Comparison of ENCODE assay signal across 26 cellular contexts in the genomic region with DNA sequence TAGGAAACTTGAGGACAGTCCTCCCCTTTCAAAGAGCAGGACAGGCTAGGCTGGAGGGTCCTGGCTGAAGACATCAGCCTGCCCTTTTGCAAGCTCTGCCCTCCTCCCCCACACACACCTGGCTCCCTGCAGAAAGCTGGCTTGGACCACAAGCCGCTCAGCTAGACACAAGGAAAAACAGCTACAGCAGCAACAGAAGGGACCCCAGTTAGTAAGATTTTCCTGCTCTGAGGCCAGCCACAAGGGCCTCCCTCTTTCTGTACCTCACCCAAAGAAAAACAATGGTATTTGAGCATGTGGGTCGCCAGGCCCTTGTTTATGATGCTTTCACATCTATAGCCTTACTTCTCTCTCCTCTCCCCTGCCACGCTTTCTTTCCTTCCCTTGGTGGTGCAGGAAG. TPM values are rescaled to one million over a fixed set of nuclear protein-coding genes. Genes with fewer than 3 reads are reported as not detected.
"Had no signal": no experiment of that assay in that cellular context is flagged by ENCODE, and none has a peak within 500 bp of the region (broad histone marks: within the 10 kb centered on the region; RNA-seq: fewer than 3 reads in every experiment).

No MANE protein-coding gene starts in this region.

- H3K27me3 ChIP-seq: colonic mucosa, dorsolateral prefrontal cortex, right lobe of liver, upper lobe of right lung had no signal

- H3K27ac Mint-ChIP-seq: natural killer cell treated with Interleukin-12 subunit alpha and Interleukin-12 subunit beta and Interleukin-15 and Interleukin-18, amount 100 ng/mL, for 72 hours; stimulated activated naive CD8-positive, alpha-beta T cell treated with anti-CD3 and anti-CD28 coated beads, Interleukin-15, Interleukin-2, amounts not matched to agents 100 ng/mL and 50 ng/mL, for 24 hours; WTC11 had no signal

- H3K27me3 Mint-ChIP-seq: natural killer cell treated with Interleukin-12 subunit alpha and Interleukin-12 subunit beta and Interleukin-15 and Interleukin-18, amount 100 ng/mL, for 72 hours had no signal

- H3K9me3 Mint-ChIP-seq: natural killer cell treated with Interleukin-12 subunit alpha and Interleukin-12 subunit beta and Interleukin-15 and Interleukin-18, amount 100 ng/mL, for 72 hours; stimulated activated naive CD8-positive, alpha-beta T cell treated with anti-CD3 and anti-CD28 coated beads, Interleukin-15, Interleukin-2, amounts not matched to agents 100 ng/mL and 50 ng/mL, for 24 hours; WTC11 had no signal

- H3K36me3 Mint-ChIP-seq: natural killer cell treated with Interleukin-12 subunit alpha and Interleukin-12 subunit beta and Interleukin-15 and Interleukin-18, amount 100 ng/mL, for 72 hours; WTC11 had no signal

- DNase-seq: activated CD4-positive, alpha-beta T cell treated with anti-CD3 and anti-CD28 coated beads, Interleukin-2, amount 50 U/mL, for 4 hours; activated gamma-delta T cell treated with Interleukin-2 at 50 U/mL for 16 hours; activated naive CD4-positive, alpha-beta T cell treated with anti-CD3 and anti-CD28 coated beads, Interleukin-2, amount 50 U/mL, for 16 hours; colonic mucosa; dorsolateral prefrontal cortex; effector memory CD4-positive, alpha-beta T cell; gastrocnemius medialis; glutamatergic neuron; left ventricle myocardium inferior; mesendoderm; posterior cingulate gyrus; right lobe of liver; stimulated activated CD4-positive, alpha-beta T cell treated with anti-CD3 and anti-CD28 coated beads, Interleukin-2, amount 100 ng/mL, for 48 hours; SW 1271; T-helper 2 cell; tibial artery; upper lobe of right lung had no signal

- H3K27ac ChIP-seq: colonic mucosa, right lobe of liver, SK-N-MC, tibial artery had no signal

- H3K4me3 Mint-ChIP-seq: natural killer cell treated with Interleukin-12 subunit alpha and Interleukin-12 subunit beta and Interleukin-15 and Interleukin-18, amount 100 ng/mL, for 72 hours; stimulated activated naive CD8-positive, alpha-beta T cell treated with anti-CD3 and anti-CD28 coated beads, Interleukin-15, Interleukin-2, amounts not matched to agents 100 ng/mL and 50 ng/mL, for 24 hours; WTC11 had no signal

- ATAC-seq: gastrocnemius medialis; natural killer cell treated with Interleukin-12 subunit alpha and Interleukin-12 subunit beta and Interleukin-15 and Interleukin-18, amount 100 ng/mL, for 72 hours; right lobe of liver; upper lobe of right lung had no signal

RNA-seq across cellular contexts. Expression of gene GRIN2C, which starts 19.7 kb away (rescaled TPM):
- total RNA-seq: epithelial cell of proximal tubule; mononuclear cell; natural killer cell treated with Interleukin-12 subunit alpha and Interleukin-12 subunit beta and Interleukin-15 and Interleukin-18, amount 100 ng/mL, for 72 hours; upper lobe of right lung had no signal

RNA-seq across cellular contexts. Expression of gene FADS6, which starts 53.5 kb away (rescaled TPM):
- total RNA-seq: epithelial cell of proximal tubule; gastrocnemius medialis; left ventricle myocardium inferior; lung; mononuclear cell; natural killer cell treated with Interleukin-12 subunit alpha and Interleukin-12 subunit beta and Interleukin-15 and Interleukin-18, amount 100 ng/mL, for 72 hours; osteoblast; skeletal muscle tissue; upper lobe of right lung had no signal
- polyA plus RNA-seq: lung had no signal
